Comparison of ENCODE assay signal across 8 cellular contexts in genomic region chr20:48826883-48827771, GRCh38. TPM values are rescaled to one million over a fixed set of nuclear protein-coding genes. Genes with fewer than 3 reads are reported as not detected.
DNase-seq lines count a peak whose midpoint lies in the region; ATAC-seq and TF ChIP-seq lines count a peak whose summit lies in the region.

No MANE protein-coding gene starts in this region.

- H3K36me3 ChIP-seq in MG63 (no peaks in the 10 kb centered on the region; the same call in 1 of the 2 replicates), gastrocnemius medialis (no peaks in the 10 kb centered on the region)

- peak overlapping the region; percentile 79 to 84 (median 84) for H3K27ac ChIP-seq in gastrocnemius medialis

- DNase-seq in ELR (ENCODE audit: low read depth) (peak; percentile 73), MG63 (no peak), activated gamma-delta T cell (lab: John Stamatoyannopoulos, UW) (peak; percentile 29), hepatic stellate cell (ENCODE audit: low spot score) (peak; percentile 35), gastrocnemius medialis (no peak), NCI-H446 (lab: John Stamatoyannopoulos, UW) (no peak), NCI-H1048 (lab: John Stamatoyannopoulos, UW) (no peak)

- TF ChIP-seq CTCF in gastrocnemius medialis (IDR thresholded peaks at IDR 0.05 in 4 of 5, conservative IDR thresholded peaks at IDR 0.05 in 1 of 5): no peak

- no peak for TF ChIP-seq POLR2A in gastrocnemius medialis (IDR thresholded peaks at IDR 0.05)

- intact Hi-C loops in gastrocnemius medialis (cut with DNase I; ENCODE audit: low total_unique reads): loop anchor here (5.0 to 10.0 kb wide), 2 partner anchors 142 to 170 kb away; no protein-coding TSS in a partner anchor

- H3K27me3 ChIP-seq in MG63 (no peaks in the 10 kb centered on the region), gastrocnemius medialis (no peaks in the 10 kb centered on the region)

- in situ Hi-C loops in gastrocnemius medialis (cut with MboI; ENCODE audit: low sequenced_read_pairs in 4 of 4): no loop called here

- H3K9me3 ChIP-seq in MG63 (peaks cover 2% of the 10 kb centered on the region; the same call in 1 of the 2 replicates), gastrocnemius medialis (no peaks in the 10 kb centered on the region)

- ATAC-seq in GM21526 (IDR thresholded peaks at IDR 0.05; ENCODE audit: low FRiP score, unreplicated experiment) (peak; percentile 12), gastrocnemius medialis (peak; percentile 43 to 45)

- H3K4me1 ChIP-seq in gastrocnemius medialis: peaks cover 9 to 30% of the 10 kb centered on the region in 2 donors

- H3K4me3 ChIP-seq in MG63: peak overlapping the region; percentile 57
- H3K4me3 ChIP-seq in gastrocnemius medialis: peak overlapping the region; percentile 59 to 71 (median 67)

RNA-seq across cellular contexts. Expression of gene PREX1, which starts 0.7 kb away (rescaled TPM):
- 5.2 and 5.8 TPM in 2 replicates for total RNA-seq in MG63 (2014; rRNA removed; shearing (Covaris generic); ENCODE audit: low replicate concordance)
- total RNA-seq in gastrocnemius medialis: 10 to 100 TPM in 1 of 4 donors, 1 to 10 TPM in 3; 7.5 to 10.9 (median 9.1) TPM

Comparison
In these comparisons a context has a peak if more than half of its experiments do, and no peak if none do; other contexts are left out.
1. DNase-seq: peak in ELR (single experiment), activated gamma-delta T cell (single experiment) and hepatic stellate cell (single experiment); none in MG63 (single experiment), gastrocnemius medialis (0 of 2), NCI-H446 (0 of 2) and NCI-H1048 (single experiment).